17 cellular contexts compared by ENCODE assay signal in genomic region chr1:77476460-77476859, GRCh38.
DNase-seq lines count a peak whose midpoint lies in the region; ATAC-seq lines count a peak whose summit lies in the region.
"Had no signal": no experiment of that assay in that cellular context is flagged by ENCODE, and none has a peak within 500 bp of the region (broad histone marks: within the 10 kb centered on the region; RNA-seq: fewer than 3 reads in every experiment).

No MANE protein-coding gene starts in this region.

- H3K27me3 Mint-ChIP-seq in dendritic cell treated with granulocyte-macrophage colony-stimulating factor and Interleukin-4, amounts not matched to agents 40 ng/mL and 50 ng/mL, for 4 days = no peaks in the 10 kb centered on the region

- intact Hi-C loops in dendritic cell treated with granulocyte-macrophage colony-stimulating factor and Interleukin-4, amounts not matched to agents 40 ng/mL and 50 ng/mL, for 4 days (cut with micrococcal nuclease) = no loop called here

- DNase-seq in NOMO-1 (lab: John Stamatoyannopoulos, UW; ENCODE audit: unreplicated experiment in 2 of 2) = peak; percentile 20 to 29
- DNase-seq in NOMO-1 treated with dmso at 0.1 percent for 144 hours (lab: John Stamatoyannopoulos, UW; ENCODE audit: unreplicated experiment) = no peak
- DNase-seq in NCI-H2227 treated with DMSO at 0.1 percent for 48 hours (lab: John Stamatoyannopoulos, UW) = peak; percentile 17
- DNase-seq in stromal cell of bone marrow (ENCODE audit: low read depth) = peak; percentile 43
- DNase-seq in NCI-H2171 treated with DMSO at 0.1 percent for 48 hours (lab: John Stamatoyannopoulos, UW) = no peak
- DNase-seq in stimulated activated CD4-positive, alpha-beta T cell treated with anti-CD3 and anti-CD28 coated beads, Interleukin-4, amount 100 ng/mL, for 24 hours = no peak
- DNase-seq: CD4-positive, alpha-beta memory T cell; DMS79 treated with DMSO at 0.1 percent for 48 hours; NCI-H187; NCI-H446 treated with DMSO at 0.1 percent for 48 hours; NK-92 treated with Interleukin-12 subunit alpha and Interleukin-12 subunit beta, amount 100 ng/mL, for 24 hours; SK-N-SH had no signal

- no peak for ATAC-seq in GM21825 (IDR thresholded peaks at IDR 0.05; ENCODE audit: unreplicated experiment)
- ATAC-seq: GM23338, HCT116 had no signal

- H3K9me3 Mint-ChIP-seq in dendritic cell treated with granulocyte-macrophage colony-stimulating factor and Interleukin-4, amounts not matched to agents 40 ng/mL and 50 ng/mL, for 4 days = peaks cover 17% of the 10 kb centered on the region
- H3K9me3 Mint-ChIP-seq: GM23338 had no signal

- no peaks in the 10 kb centered on the region for H3K36me3 Mint-ChIP-seq in dendritic cell treated with granulocyte-macrophage colony-stimulating factor and Interleukin-4, amounts not matched to agents 40 ng/mL and 50 ng/mL, for 4 days (ENCODE audit: low read depth)

- H3K4me3 Mint-ChIP-seq in dendritic cell treated with granulocyte-macrophage colony-stimulating factor and Interleukin-4, amounts not matched to agents 40 ng/mL and 50 ng/mL, for 4 days = no peak overlapping the region
- H3K4me3 Mint-ChIP-seq: B cell; CD4-positive, alpha-beta memory T cell; GM23338 had no signal

- peaks cover 24% of the 10 kb centered on the region for H3K4me1 Mint-ChIP-seq in dendritic cell treated with granulocyte-macrophage colony-stimulating factor and Interleukin-4, amounts not matched to agents 40 ng/mL and 50 ng/mL, for 4 days (ENCODE audit: low read depth)
- H3K4me1 Mint-ChIP-seq: B cell, GM23338 had no signal

- peak overlapping the region; percentile 52 for H3K27ac Mint-ChIP-seq in dendritic cell treated with granulocyte-macrophage colony-stimulating factor and Interleukin-4, amounts not matched to agents 40 ng/mL and 50 ng/mL, for 4 days
- H3K27ac Mint-ChIP-seq: B cell; CD4-positive, alpha-beta memory T cell; GM23338 had no signal

Comparison
In these comparisons a context has a peak if more than half of its experiments do, and no peak if none do; other contexts are left out.
1. DNase-seq: peak in NOMO-1 (2 of 2), NCI-H2227 treated with DMSO at 0.1 percent for 48 hours (single experiment) and stromal cell of bone marrow (single experiment); none in NOMO-1 treated with dmso at 0.1 percent for 144 hours (single experiment), NCI-H2171 treated with DMSO at 0.1 percent for 48 hours (single experiment) and stimulated activated CD4-positive, alpha-beta T cell treated with anti-CD3 and anti-CD28 coated beads, Interleukin-4, amount 100 ng/mL, for 24 hours (single experiment).